21 cellular contexts compared by ENCODE assay signal in genomic region chr20:25216199-25216945, GRCh38. TPM values are rescaled to one million over a fixed set of nuclear protein-coding genes. Genes with fewer than 3 reads are reported as not detected.
DNase-seq lines count a peak whose midpoint lies in the region; ATAC-seq and TF ChIP-seq lines count a peak whose summit lies in the region.
"Had no signal": no experiment of that assay in that cellular context is flagged by ENCODE, and none has a peak within 500 bp of the region (broad histone marks: within the 10 kb centered on the region; RNA-seq: fewer than 3 reads in every experiment).

No MANE protein-coding gene starts in this region.

- no peaks in the 10 kb centered on the region for H3K79me1 ChIP-seq in H9 (ENCODE audit: insufficient read depth, low read depth, low read length, poor library complexity, severe bottlenecking)

- H2BK5ac ChIP-seq in H9 (ENCODE audit: insufficient read length, low read length): no peak overlapping the region

- no peaks in the 10 kb centered on the region for H3K9me3 Mint-ChIP-seq in H9
- H3K9me3 Mint-ChIP-seq in activated T-helper 1 cell treated with anti-CD3 and anti-CD28 coated beads, Interleukin-12 subunit alpha, Interleukin-12 subunit beta, Interleukin-2, Interleukin-4 antibody, amounts not matched to agents 30 ng/mL and 10 ng/mL and 1 ng/mL, durations not matched to agents 14 hours and 24 hours and 36 hours: no peaks in the 10 kb centered on the region
- no peaks in the 10 kb centered on the region for H3K9me3 Mint-ChIP-seq in osteocyte (ENCODE audit: unreplicated experiment)
- no peaks in the 10 kb centered on the region for H3K9me3 Mint-ChIP-seq in natural killer cell
- H3K9me3 Mint-ChIP-seq: CD4-positive, CD25-positive, alpha-beta regulatory T cell; GM23338 had no signal

- no peaks in the 10 kb centered on the region for H3K79me2 ChIP-seq in H9 (ENCODE audit: insufficient read depth, low read length)

- no peaks in the 10 kb centered on the region for H3K4me1 ChIP-seq in H9 (ENCODE audit: insufficient read depth, low read length)

- no CpG with 5 or more reads among the region's 16 CpGs for WGBS in H9 (ENCODE audit: extremely low coverage, insufficient read length, low lambda C conversion rate)

- no peak overlapping the region for H3K4me2 ChIP-seq in H9 (ENCODE audit: insufficient read depth, insufficient read length, low read length)
- H3K4me2 ChIP-seq: BLaER1, GM23338 had no signal

- no peak overlapping the region for H3K23ac ChIP-seq in H9 (ENCODE audit: insufficient read length, low read depth, low read length)

- H2AFZ ChIP-seq in H9 (ENCODE audit: low read length): no peak overlapping the region
- H2AFZ ChIP-seq: GM23338 had no signal

- no peak overlapping the region for H3T11ph ChIP-seq in H9 (ENCODE audit: low read length)

- no peak overlapping the region for H3K14ac ChIP-seq in H9 (ENCODE audit: insufficient read depth, low read length)

- no peak overlapping the region for H4K91ac ChIP-seq in H9 (ENCODE audit: insufficient read length, low read depth, low read length)

- no peak overlapping the region for H2AK5ac ChIP-seq in H9 (ENCODE audit: insufficient read length, low read length)

- ATAC-seq in left cardiac atrium (peak; percentile 66 to 85), GM21737 (IDR thresholded peaks at IDR 0.05; ENCODE audit: unreplicated experiment) (no peak), natural killer cell (no peak)
- ATAC-seq: GM23338 had no signal

- H3K4ac ChIP-seq in H9 (ENCODE audit: low read depth, low read length): no peak overlapping the region

- H3K27ac ChIP-seq in H9 (ENCODE audit: insufficient read length, low read depth, low read length): no peak overlapping the region
- peak overlapping the region; percentile 77 for H3K27ac ChIP-seq in caudate nucleus (ENCODE audit: low read depth, low read length)
- H3K27ac ChIP-seq: BLaER1 had no signal

- H3K4me3 Mint-ChIP-seq in H9 (no peak overlapping the region), osteocyte (ENCODE audit: unreplicated experiment) (no peak overlapping the region), natural killer cell (no peak overlapping the region)
- H3K4me3 Mint-ChIP-seq in activated T-helper 1 cell treated with anti-CD3 and anti-CD28 coated beads, Interleukin-12 subunit alpha, Interleukin-12 subunit beta, Interleukin-2, Interleukin-4 antibody, amounts not matched to agents 30 ng/mL and 10 ng/mL and 1 ng/mL, durations not matched to agents 14 hours and 24 hours and 36 hours: no peak overlapping the region
- H3K4me3 Mint-ChIP-seq: CD4-positive, CD25-positive, alpha-beta regulatory T cell; GM23338 had no signal

- H3K56ac ChIP-seq in H9 (ENCODE audit: insufficient read length, low read depth, low read length): no peak overlapping the region

- no peaks in the 10 kb centered on the region for H3K27me3 ChIP-seq in H9 (ENCODE audit: insufficient read depth, low read length)
- H3K27me3 ChIP-seq: BLaER1, MG63 had no signal

- intact Hi-C loops in left cardiac atrium (cut with DNase I) (no loop called here), posterior vena cava (cut with DNase I) (no loop called here), natural killer cell (cut with micrococcal nuclease) (no loop called here)
- intact Hi-C loops in activated T-helper 1 cell treated with anti-CD3 and anti-CD28 coated beads, Interleukin-12 subunit alpha, Interleukin-12 subunit beta, Interleukin-2, Interleukin-4 antibody, amounts not matched to agents 30 ng/mL and 10 ng/mL and 1 ng/mL, durations not matched to agents 14 hours and 24 hours and 36 hours (cut with micrococcal nuclease): no loop called here

- H2BK12ac ChIP-seq in H9 (ENCODE audit: insufficient read length, low read depth, low read length): no peak overlapping the region

- DNase-seq in H9: no peak
- no peak for DNase-seq in caudate nucleus (lab: John Stamatoyannopoulos, UW)
- DNase-seq in left cardiac atrium: peak; percentile 45
- DNase-seq in posterior vena cava (ENCODE audit: low spot score): peak; percentile 64
- no peak for DNase-seq in activated T-helper 1 cell treated with anti-CD3 and anti-CD28 coated beads, Interleukin-12 subunit alpha, Interleukin-12 subunit beta, Interleukin-2, Interleukin-4 antibody, amounts not matched to agents 30 ng/mL and 10 ng/mL and 1 ng/mL, durations not matched to agents 14 hours and 24 hours and 36 hours (ENCODE audit: low spot score)
- DNase-seq in osteocyte (ENCODE audit: extremely low spot score, unreplicated experiment): no peak
- DNase-seq in natural killer cell: no peak
- DNase-seq: CD4-positive, CD25-positive, alpha-beta regulatory T cell; HCEC 1CT; IMR-90; KG1; MG63; NCI-H1105 treated with DMSO at 0.1 percent for 48 hours; NCI-H146; NCI-H1930; NCI-H446; NCI-H69; SHP77 had no signal

- H2BK120ac ChIP-seq in H9 (ENCODE audit: low read depth, low read length, poor library complexity, severe bottlenecking): no peak overlapping the region

- no peak overlapping the region for H4K8ac ChIP-seq in H9 (replicated peaks; ENCODE audit: insufficient read length, low read depth, low read length)

- peak overlapping the region in 2 of 3 experiments; percentile 20 to 58; a peak in 2 of 7 replicates for H3K27ac Mint-ChIP-seq in H9
- no peak overlapping the region for H3K27ac Mint-ChIP-seq in activated T-helper 1 cell treated with anti-CD3 and anti-CD28 coated beads, Interleukin-12 subunit alpha, Interleukin-12 subunit beta, Interleukin-2, Interleukin-4 antibody, amounts not matched to agents 30 ng/mL and 10 ng/mL and 1 ng/mL, durations not matched to agents 14 hours and 24 hours and 36 hours
- no peak overlapping the region for H3K27ac Mint-ChIP-seq in osteocyte (ENCODE audit: unreplicated experiment)
- H3K27ac Mint-ChIP-seq in natural killer cell: no peak overlapping the region
- H3K27ac Mint-ChIP-seq: GM23338 had no signal

- H3K9ac ChIP-seq in H9 (ENCODE audit: extremely low read depth, insufficient read length, low read length): no peak overlapping the region
- H3K9ac ChIP-seq: BLaER1 had no signal

- no peak for TF ChIP-seq CTCF in H9 (conservative IDR thresholded peaks at IDR 0.05)
- no peak for TF ChIP-seq CTCF in osteocyte (IDR thresholded peaks at IDR 0.05)
- TF ChIP-seq CTCF in natural killer cell (IDR thresholded peaks at IDR 0.05): no peak

- no peaks in the 10 kb centered on the region for H3K9me3 ChIP-seq in H9 (ENCODE audit: control insufficient read depth, low read depth, low read length)
- H3K9me3 ChIP-seq: BLaER1, MG63 had no signal

- H3K36me3 Mint-ChIP-seq in H9 (ENCODE audit: insufficient read depth in 1 of 3, low read depth in 3 of 3) (peaks cover 5 to 65% (median 25%) of the 10 kb centered on the region in 3 experiments; a peak in 6 of 7 replicates), osteocyte (ENCODE audit: unreplicated experiment) (peaks cover 32% of the 10 kb centered on the region), natural killer cell (no peaks in the 10 kb centered on the region)
- H3K36me3 Mint-ChIP-seq in activated T-helper 1 cell treated with anti-CD3 and anti-CD28 coated beads, Interleukin-12 subunit alpha, Interleukin-12 subunit beta, Interleukin-2, Interleukin-4 antibody, amounts not matched to agents 30 ng/mL and 10 ng/mL and 1 ng/mL, durations not matched to agents 14 hours and 24 hours and 36 hours (ENCODE audit: low read depth): peaks cover 8% of the 10 kb centered on the region

- no peaks in the 10 kb centered on the region for H4K20me1 ChIP-seq in H9 (ENCODE audit: control insufficient read depth, insufficient read depth, insufficient read length)

- H2BK15ac ChIP-seq in H9 (ENCODE audit: low read depth, low read length): no peak overlapping the region

- no peak overlapping the region for H4K5ac ChIP-seq in H9 (ENCODE audit: insufficient read length, low read depth, low read length)

- no peak overlapping the region for H2BK20ac ChIP-seq in H9 (ENCODE audit: low read depth, low read length, poor library complexity, severe bottlenecking)

- H3K23me2 ChIP-seq in H9 (ENCODE audit: insufficient read length, low read depth, low read length, poor library complexity, severe bottlenecking): no peaks in the 10 kb centered on the region

- H3K27me3 Mint-ChIP-seq in H9 (ENCODE audit: low read depth): no peaks in the 10 kb centered on the region
- no peaks in the 10 kb centered on the region for H3K27me3 Mint-ChIP-seq in activated T-helper 1 cell treated with anti-CD3 and anti-CD28 coated beads, Interleukin-12 subunit alpha, Interleukin-12 subunit beta, Interleukin-2, Interleukin-4 antibody, amounts not matched to agents 30 ng/mL and 10 ng/mL and 1 ng/mL, durations not matched to agents 14 hours and 24 hours and 36 hours (ENCODE audit: insufficient read depth)
- no peaks in the 10 kb centered on the region for H3K27me3 Mint-ChIP-seq in osteocyte (ENCODE audit: unreplicated experiment)
- no peaks in the 10 kb centered on the region for H3K27me3 Mint-ChIP-seq in natural killer cell (ENCODE audit: low read depth in 2 of 2)
- H3K27me3 Mint-ChIP-seq: CD4-positive, CD25-positive, alpha-beta regulatory T cell had no signal

- H3K4me1 Mint-ChIP-seq in H9 (peaks cover 0 to 2% of the 10 kb centered on the region in 2 experiments; a peak in 2 of 4 replicates), osteocyte (ENCODE audit: unreplicated experiment) (peaks cover 20% of the 10 kb centered on the region), natural killer cell (no peaks in the 10 kb centered on the region)
- no peaks in the 10 kb centered on the region for H3K4me1 Mint-ChIP-seq in activated T-helper 1 cell treated with anti-CD3 and anti-CD28 coated beads, Interleukin-12 subunit alpha, Interleukin-12 subunit beta, Interleukin-2, Interleukin-4 antibody, amounts not matched to agents 30 ng/mL and 10 ng/mL and 1 ng/mL, durations not matched to agents 14 hours and 24 hours and 36 hours (ENCODE audit: low read depth)

- H3K18ac ChIP-seq in H9 (ENCODE audit: insufficient read length, low read depth, low read length): no peak overlapping the region

RNA-seq across cellular contexts. Expression of gene ENTPD6, which starts 20.9 kb away (rescaled TPM):
- 51.4 and 57.4 TPM in 2 replicates for total RNA-seq in H9 (2021)
- 100 to 1,000 TPM; 110 to 127 TPM for total RNA-seq in left cardiac atrium
- 10 to 100 TPM; 48.5 to 51.0 TPM for total RNA-seq in posterior vena cava
- total RNA-seq in activated T-helper 1 cell treated with anti-CD3 and anti-CD28 coated beads, Interleukin-12 subunit alpha, Interleukin-12 subunit beta, Interleukin-2, Interleukin-4 antibody, amounts not matched to agents 30 ng/mL and 10 ng/mL and 1 ng/mL, durations not matched to agents 14 hours and 24 hours and 36 hours: 42.5 and 43.5 TPM in 2 replicates
- 62.0 and 62.5 TPM in 2 replicates for total RNA-seq in osteocyte
- 10 to 100 TPM; 36.4 to 43.1 (median 41.4) TPM for total RNA-seq in natural killer cell

RNA-seq across cellular contexts. Expression of gene PYGB, which starts 31.5 kb away (rescaled TPM):
- total RNA-seq in H9 (2021) (46.9 TPM in 2 replicates), left cardiac atrium (100 to 1,000 TPM; 103 to 152 TPM), posterior vena cava (100 to 1,000 TPM; 132 to 155 TPM), osteocyte (234 and 251 TPM in 2 replicates), natural killer cell (10 to 100 TPM; 39.4 to 55.4 (median 47.0) TPM)
- 36.8 and 38.5 TPM in 2 replicates for total RNA-seq in activated T-helper 1 cell treated with anti-CD3 and anti-CD28 coated beads, Interleukin-12 subunit alpha, Interleukin-12 subunit beta, Interleukin-2, Interleukin-4 antibody, amounts not matched to agents 30 ng/mL and 10 ng/mL and 1 ng/mL, durations not matched to agents 14 hours and 24 hours and 36 hours

Comparison
In these comparisons a context has a peak if more than half of its experiments do, and no peak if none do; other contexts are left out.
1. DNase-seq: peak in left cardiac atrium (single experiment) and posterior vena cava (single experiment); none in H9 (single experiment), caudate nucleus (0 of 61), activated T-helper 1 cell treated with anti-CD3 and anti-CD28 coated beads, Interleukin-12 subunit alpha, Interleukin-12 subunit beta, Interleukin-2, Interleukin-4 antibody, amounts not matched to agents 30 ng/mL and 10 ng/mL and 1 ng/mL, durations not matched to agents 14 hours and 24 hours and 36 hours (single experiment), osteocyte (single experiment) and natural killer cell (single experiment).
2. H3K27ac Mint-ChIP-seq: peak in H9 (2 of 3); none in activated T-helper 1 cell treated with anti-CD3 and anti-CD28 coated beads, Interleukin-12 subunit alpha, Interleukin-12 subunit beta, Interleukin-2, Interleukin-4 antibody, amounts not matched to agents 30 ng/mL and 10 ng/mL and 1 ng/mL, durations not matched to agents 14 hours and 24 hours and 36 hours (single experiment), osteocyte (single experiment) and natural killer cell (0 of 2).
3. ATAC-seq: peak in left cardiac atrium (2 of 2); none in GM21737 (single experiment) and natural killer cell (0 of 3).